25 cellular contexts compared by ENCODE assay signal in the genomic region with DNA sequence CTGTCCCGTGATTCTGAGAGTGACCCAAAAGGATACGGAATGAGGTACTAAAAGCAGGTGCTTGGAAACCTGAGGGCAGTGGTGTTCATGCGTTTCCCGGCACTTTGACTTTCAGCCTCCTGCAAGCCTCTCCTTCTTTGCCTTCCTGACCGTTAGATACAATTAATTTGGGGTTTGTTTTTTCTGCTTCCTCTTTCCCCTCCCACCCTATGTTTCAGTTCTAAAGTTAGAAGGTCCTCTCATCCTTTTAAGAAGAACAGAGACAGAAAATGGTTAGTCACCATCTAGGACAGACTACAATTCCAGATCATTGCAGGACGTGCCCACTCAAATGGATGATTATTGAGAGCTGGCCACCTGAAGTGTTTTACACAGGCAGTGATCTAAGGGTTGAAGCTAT. TPM values are rescaled to one million over a fixed set of nuclear protein-coding genes. Genes with fewer than 3 reads are reported as not detected.
DNase-seq lines count a peak whose midpoint lies in the region; ATAC-seq and TF ChIP-seq lines count a peak whose summit lies in the region.
"Had no signal": no experiment of that assay in that cellular context is flagged by ENCODE, and none has a peak within 500 bp of the region (broad histone marks: within the 10 kb centered on the region; RNA-seq: fewer than 3 reads in every experiment).

No MANE protein-coding gene starts in this region.

- intact Hi-C loops in activated T-helper 2 cell treated with anti-CD3 and anti-CD28 coated beads, Interferon-gamma antibody, Interleukin-2, Interleukin-4, amounts not matched to agents 10 μg/mL and 5 μg/mL and 100 μg/mL, durations not matched to agents 14 hours and 24 hours and 36 hours (cut with micrococcal nuclease): no loop called here
- intact Hi-C loops in activated CD4-positive, alpha-beta T cell treated with anti-CD3 and anti-CD28 coated beads, Interleukin-2, amount 10 ng/mL, durations not matched to agents 24 days and 14 days (cut with micrococcal nuclease): no loop called here

- ATAC-seq in HG03066 (IDR thresholded peaks at IDR 0.05; ENCODE audit: low read depth, unreplicated experiment) (peak; percentile 61), naive B cell (ENCODE audit: low read depth in 2 of 2) (peak; percentile 50 to 66), HG03139 (IDR thresholded peaks at IDR 0.05; ENCODE audit: unreplicated experiment) (no peak)
- ATAC-seq: Panc1 had no signal

- no peak for TF ChIP-seq CTCF in GM12864 (IDR thresholded peaks at IDR 0.05; ENCODE audit: low read depth, low read length, missing control alignments)
- no peak for TF ChIP-seq CTCF in OCI-LY3 (IDR thresholded peaks at IDR 0.05; ENCODE audit: low read depth, low read length)

- peaks cover 0 to 4% (median 0%) of the 10 kb centered on the region in 7 donors for H3K9me3 Mint-ChIP-seq in naive B cell
- no peaks in the 10 kb centered on the region for H3K9me3 Mint-ChIP-seq in activated T-helper 2 cell treated with anti-CD3 and anti-CD28 coated beads, Interferon-gamma antibody, Interleukin-2, Interleukin-4, amounts not matched to agents 10 μg/mL and 5 μg/mL and 100 μg/mL, durations not matched to agents 14 hours and 24 hours and 36 hours
- H3K9me3 Mint-ChIP-seq in activated CD4-positive, alpha-beta T cell treated with anti-CD3 and anti-CD28 coated beads, Interleukin-2, amount 10 ng/mL, durations not matched to agents 24 days and 14 days: no peaks in the 10 kb centered on the region

- peaks cover 18% of the 10 kb centered on the region for H3K36me3 ChIP-seq in OCI-LY3 (replicated peaks; ENCODE audit: low read depth, low read length)
- H3K36me3 ChIP-seq: breast epithelium, stomach had no signal

- no peaks in the 10 kb centered on the region for H4K20me1 ChIP-seq in OCI-LY3 (ENCODE audit: insufficient read depth, low read length)

- H3K4me1 ChIP-seq in OCI-LY3 (ENCODE audit: low read length): peaks cover 33% of the 10 kb centered on the region
- H3K4me1 ChIP-seq: breast epithelium, Caco-2, stomach had no signal

- no peaks in the 10 kb centered on the region for H3K36me3 Mint-ChIP-seq in naive B cell
- no peaks in the 10 kb centered on the region for H3K36me3 Mint-ChIP-seq in activated T-helper 2 cell treated with anti-CD3 and anti-CD28 coated beads, Interferon-gamma antibody, Interleukin-2, Interleukin-4, amounts not matched to agents 10 μg/mL and 5 μg/mL and 100 μg/mL, durations not matched to agents 14 hours and 24 hours and 36 hours (ENCODE audit: low read depth)
- H3K36me3 Mint-ChIP-seq in activated CD4-positive, alpha-beta T cell treated with anti-CD3 and anti-CD28 coated beads, Interleukin-2, amount 10 ng/mL, durations not matched to agents 24 days and 14 days (ENCODE audit: low read depth): no peaks in the 10 kb centered on the region

- DNase-seq in GM12864 (ENCODE audit: low read depth) (peak; percentile 50), naive B cell (no peak), COLO829 (ENCODE audit: low spot score) (no peak)
- no peak for DNase-seq in activated T-helper 2 cell treated with anti-CD3 and anti-CD28 coated beads, Interferon-gamma antibody, Interleukin-2, Interleukin-4, amounts not matched to agents 10 μg/mL and 5 μg/mL and 100 μg/mL, durations not matched to agents 14 hours and 24 hours and 36 hours (ENCODE audit: low spot score)
- DNase-seq in activated CD4-positive, alpha-beta T cell treated with anti-CD3 and anti-CD28 coated beads, Interleukin-2, amount 10 ng/mL, durations not matched to agents 24 days and 14 days: no peak
- DNase-seq: activated CD4-positive, alpha-beta T cell treated with anti-CD3 and anti-CD28 coated beads for 1 hour; Caco-2; cortex of kidney; EL; hypothalamus; islet precursor cell; mesendoderm; NCI-H1105 treated with DMSO at 0.1 percent for 48 hours; NCI-H526 treated with DMSO at 0.1 percent for 48 hours; SK-N-SH; stomach; T1000 had no signal

- H3K27ac ChIP-seq in OCI-LY3 (ENCODE audit: low read length): peak overlapping the region; percentile 82
- H3K27ac ChIP-seq: breast epithelium, stomach had no signal

- H3K4me3 ChIP-seq in GM12864 (ENCODE audit: low read depth, low read length): no peak overlapping the region
- H3K4me3 ChIP-seq in OCI-LY3 (ENCODE audit: low read length): peak overlapping the region; percentile 74
- H3K4me3 ChIP-seq: breast epithelium, stomach had no signal

- H3K27ac Mint-ChIP-seq in naive B cell: peak overlapping the region in 1 of 6 donors; percentile 47
- no peak overlapping the region for H3K27ac Mint-ChIP-seq in activated T-helper 2 cell treated with anti-CD3 and anti-CD28 coated beads, Interferon-gamma antibody, Interleukin-2, Interleukin-4, amounts not matched to agents 10 μg/mL and 5 μg/mL and 100 μg/mL, durations not matched to agents 14 hours and 24 hours and 36 hours
- H3K27ac Mint-ChIP-seq in activated CD4-positive, alpha-beta T cell treated with anti-CD3 and anti-CD28 coated beads, Interleukin-2, amount 10 ng/mL, durations not matched to agents 24 days and 14 days: no peak overlapping the region
- H3K27ac Mint-ChIP-seq: nephron had no signal

- peak overlapping the region; percentile 82 for H3K4me2 ChIP-seq in OCI-LY3 (ENCODE audit: low read length)
- H3K4me2 ChIP-seq: SK-N-SH had no signal

- H3K4me1 Mint-ChIP-seq in naive B cell: peaks cover 21 to 36% (median 34%) of the 10 kb centered on the region in 3 donors
- H3K4me1 Mint-ChIP-seq in activated T-helper 2 cell treated with anti-CD3 and anti-CD28 coated beads, Interferon-gamma antibody, Interleukin-2, Interleukin-4, amounts not matched to agents 10 μg/mL and 5 μg/mL and 100 μg/mL, durations not matched to agents 14 hours and 24 hours and 36 hours (ENCODE audit: low read depth): no peaks in the 10 kb centered on the region
- H3K4me1 Mint-ChIP-seq in activated CD4-positive, alpha-beta T cell treated with anti-CD3 and anti-CD28 coated beads, Interleukin-2, amount 10 ng/mL, durations not matched to agents 24 days and 14 days: no peaks in the 10 kb centered on the region
- H3K4me1 Mint-ChIP-seq: nephron had no signal

- H2AFZ ChIP-seq in OCI-LY3 (ENCODE audit: low read depth, low read length): peak overlapping the region; percentile 12; the same call in 1 of the 2 replicates

- peaks cover 3% of the 10 kb centered on the region; the same call in 1 of the 2 replicates for H3K27me3 ChIP-seq in OCI-LY3 (ENCODE audit: low read depth, low read length)

- H3K9ac ChIP-seq in OCI-LY3 (ENCODE audit: low read length): peak overlapping the region; percentile 79; the same call in 1 of the 2 replicates
- H3K9ac ChIP-seq: SK-N-SH had no signal

- peaks cover 0 to 4% (median 0%) of the 10 kb centered on the region in 3 donors for H3K27me3 Mint-ChIP-seq in naive B cell
- H3K27me3 Mint-ChIP-seq in activated T-helper 2 cell treated with anti-CD3 and anti-CD28 coated beads, Interferon-gamma antibody, Interleukin-2, Interleukin-4, amounts not matched to agents 10 μg/mL and 5 μg/mL and 100 μg/mL, durations not matched to agents 14 hours and 24 hours and 36 hours (ENCODE audit: low read depth): no peaks in the 10 kb centered on the region
- peaks cover 6% of the 10 kb centered on the region for H3K27me3 Mint-ChIP-seq in activated CD4-positive, alpha-beta T cell treated with anti-CD3 and anti-CD28 coated beads, Interleukin-2, amount 10 ng/mL, durations not matched to agents 24 days and 14 days

- no peaks in the 10 kb centered on the region for H3K9me3 ChIP-seq in OCI-LY3 (ENCODE audit: insufficient read depth, low read length)
- H3K9me3 ChIP-seq: breast epithelium, Caco-2, SK-N-SH, stomach had no signal

- H3K79me2 ChIP-seq in OCI-LY3 (ENCODE audit: low read length): no peaks in the 10 kb centered on the region

- peak overlapping the region in 7 of 8 donors; percentile 33 to 74 (median 67) for H3K4me3 Mint-ChIP-seq in naive B cell
- no peak overlapping the region for H3K4me3 Mint-ChIP-seq in activated T-helper 2 cell treated with anti-CD3 and anti-CD28 coated beads, Interferon-gamma antibody, Interleukin-2, Interleukin-4, amounts not matched to agents 10 μg/mL and 5 μg/mL and 100 μg/mL, durations not matched to agents 14 hours and 24 hours and 36 hours (ENCODE audit: low read depth)
- H3K4me3 Mint-ChIP-seq in activated CD4-positive, alpha-beta T cell treated with anti-CD3 and anti-CD28 coated beads, Interleukin-2, amount 10 ng/mL, durations not matched to agents 24 days and 14 days: no peak overlapping the region
- H3K4me3 Mint-ChIP-seq: nephron had no signal

RNA-seq across cellular contexts. Expression of gene LILRB4, which starts 1.8 kb away (rescaled TPM):
- polyA plus RNA-seq in naive B cell (ENCODE audit: low read depth in 6 of 6): under 1 TPM in 2 of 6 donors, not detected in 4; 0.16 to 0.48 TPM
- total RNA-seq in activated T-helper 2 cell treated with anti-CD3 and anti-CD28 coated beads, Interferon-gamma antibody, Interleukin-2, Interleukin-4, amounts not matched to agents 10 μg/mL and 5 μg/mL and 100 μg/mL, durations not matched to agents 14 hours and 24 hours and 36 hours: 0.32 and 0.46 TPM in 2 replicates
- total RNA-seq in activated CD4-positive, alpha-beta T cell treated with anti-CD3 and anti-CD28 coated beads, Interleukin-2, amount 10 ng/mL, durations not matched to agents 24 days and 14 days: not detected in 2 replicates
- total RNA-seq: Caco-2, endothelial cell of umbilical vein, fibroblast of villous mesenchyme had no signal
- polyA plus RNA-seq: endothelial cell of umbilical vein, SK-N-SH had no signal

RNA-seq across cellular contexts. Expression of gene LILRB1, which starts 30.7 kb away (rescaled TPM):
- polyA plus RNA-seq in naive B cell (ENCODE audit: low read depth in 6 of 6): 10 to 100 TPM; 23.7 to 35.7 (median 27.9) TPM
- not detected in 2 replicates for total RNA-seq in activated T-helper 2 cell treated with anti-CD3 and anti-CD28 coated beads, Interferon-gamma antibody, Interleukin-2, Interleukin-4, amounts not matched to agents 10 μg/mL and 5 μg/mL and 100 μg/mL, durations not matched to agents 14 hours and 24 hours and 36 hours
- 0.33 TPM in 1 of 2 replicates, not detected in the other for total RNA-seq in activated CD4-positive, alpha-beta T cell treated with anti-CD3 and anti-CD28 coated beads, Interleukin-2, amount 10 ng/mL, durations not matched to agents 24 days and 14 days
- total RNA-seq: Caco-2, endothelial cell of umbilical vein, fibroblast of villous mesenchyme had no signal
- polyA plus RNA-seq: endothelial cell of umbilical vein, SK-N-SH had no signal

Comparison
In these comparisons a context has a peak if more than half of its experiments do, and no peak if none do; other contexts are left out.
1. H3K4me3 Mint-ChIP-seq: peak in naive B cell (7 of 8); none in activated T-helper 2 cell treated with anti-CD3 and anti-CD28 coated beads, Interferon-gamma antibody, Interleukin-2, Interleukin-4, amounts not matched to agents 10 μg/mL and 5 μg/mL and 100 μg/mL, durations not matched to agents 14 hours and 24 hours and 36 hours (single experiment) and activated CD4-positive, alpha-beta T cell treated with anti-CD3 and anti-CD28 coated beads, Interleukin-2, amount 10 ng/mL, durations not matched to agents 24 days and 14 days (single experiment).